Comparison of ENCODE assay signal across 8 cellular contexts in genomic region chr7:74454948-74455804, GRCh38. TPM values are rescaled to one million over a fixed set of nuclear protein-coding genes. Genes with fewer than 3 reads are reported as not detected.
DNase-seq lines count a peak whose midpoint lies in the region; ATAC-seq, FAIRE-seq and TF ChIP-seq lines count a peak whose summit lies in the region.

No MANE protein-coding gene starts in this region.

- H3K27ac Mint-ChIP-seq in stimulated activated memory B cell treated with anti-CD40 and anti-IgM and Interleukin-4, amounts not matched to agents 10 μg/mL and 1 μg/mL and 100 μg/mL, for 72 hours: peak overlapping the region; percentile 60

- H3K36me3 Mint-ChIP-seq in stimulated activated memory B cell treated with anti-CD40 and anti-IgM and Interleukin-4, amounts not matched to agents 10 μg/mL and 1 μg/mL and 100 μg/mL, for 72 hours: no peaks in the 10 kb centered on the region

- no peaks in the 10 kb centered on the region for H3K9me1 ChIP-seq in K562 (ENCODE audit: control insufficient read depth, insufficient read depth, low read length)

- intact Hi-C loops in K562 (cut with micrococcal nuclease): loop anchor here (10.0 kb wide), 2 partner anchors 110 to 200 kb away; partner anchors contain the start of gene GTF2I
- intact Hi-C loops in kidney (cut with DNase I): no loop called here

- no peak overlapping the region for H2AFZ ChIP-seq in K562 (ENCODE audit: low read depth, low read length)

- peak overlapping the region; percentile 94 for H3K4me3 ChIP-seq in K562
- peak overlapping the region; percentile 29 to 64 for H3K4me3 ChIP-seq in kidney (ENCODE audit: low read length in 2 of 2)

- in situ Hi-C loops in K562 (cut with MboI): no loop called here

- CTCF ChIA-PET in K562 (lab: Yijun Ruan, JAX; ENCODE audit: low intra/inter-chr PET ratio): no interaction called here

- H4K20me1 ChIP-seq in K562 (replicated peaks; ENCODE audit: control insufficient read depth, insufficient read depth, low read length): no peaks in the 10 kb centered on the region; the same call in 1 of the 2 replicates

- no peak for TF ChIP-seq POLR2A in K562 (conservative IDR thresholded peaks at IDR 0.05)

- FAIRE-seq in K562 (lab: Jason Lieb, UNC): no peak
- no peak for FAIRE-seq in kidney (lab: Jason Lieb, UNC)

- H3K9me3 Mint-ChIP-seq in stimulated activated memory B cell treated with anti-CD40 and anti-IgM and Interleukin-4, amounts not matched to agents 10 μg/mL and 1 μg/mL and 100 μg/mL, for 72 hours: no peaks in the 10 kb centered on the region

- TF ChIP-seq RAD21 in Ishikawa (IDR thresholded peaks at IDR 0.05; ENCODE audit: low read depth): no peak
- no peak for TF ChIP-seq RAD21 in K562 (CRISPR knock-in tag; conservative IDR thresholded peaks at IDR 0.05 in 1 of 2, IDR thresholded peaks at IDR 0.05 in 1 of 2)

- no peak overlapping the region for H3K27ac ChIP-seq in K562 (ENCODE audit: extremely low read depth, low read depth, low read length)
- peak overlapping the region; percentile 92 to 93 for H3K27ac ChIP-seq in kidney (ENCODE audit: low read depth in 2 of 2, low read length in 2 of 2)

- no peaks in the 10 kb centered on the region for H3K27me3 ChIP-seq in K562 (ENCODE audit: control insufficient read depth in 2 of 2, insufficient read depth in 2 of 2, low read length in 2 of 2)

- BruUV-seq in K562 (replicated peaks; lab: Mats Ljungman, UMichigan): no TSS peak

- peak overlapping the region; percentile 55 for H3K4me2 ChIP-seq in K562 (ENCODE audit: insufficient read depth, low read length)

- peaks cover 48% of the 10 kb centered on the region for H3K27me3 Mint-ChIP-seq in stimulated activated memory B cell treated with anti-CD40 and anti-IgM and Interleukin-4, amounts not matched to agents 10 μg/mL and 1 μg/mL and 100 μg/mL, for 72 hours

- H3K4me1 ChIP-seq in K562 (replicated peaks in 1 of 2; ENCODE audit: control insufficient read depth in 2 of 2, insufficient read depth in 2 of 2, low read length in 2 of 2): peaks cover 24 to 41% of the 10 kb centered on the region in 2 experiments
- peaks cover 0 to 9% of the 10 kb centered on the region in 2 donors for H3K4me1 ChIP-seq in kidney (ENCODE audit: control insufficient read depth in 1 of 2, insufficient read depth in 1 of 2, low read depth in 1 of 2, low read length in 2 of 2)

- ATAC-seq in K562 (no peak), GM18517 (IDR thresholded peaks at IDR 0.05; ENCODE audit: unreplicated experiment) (no peak)
- no peak for ATAC-seq in stimulated activated memory B cell treated with anti-CD40 and anti-IgM and Interleukin-4, amounts not matched to agents 10 μg/mL and 1 μg/mL and 100 μg/mL, for 72 hours

- peak overlapping the region; percentile 43 for H3K4me3 Mint-ChIP-seq in stimulated activated memory B cell treated with anti-CD40 and anti-IgM and Interleukin-4, amounts not matched to agents 10 μg/mL and 1 μg/mL and 100 μg/mL, for 72 hours

- peaks cover 7% of the 10 kb centered on the region for H3K4me1 Mint-ChIP-seq in stimulated activated memory B cell treated with anti-CD40 and anti-IgM and Interleukin-4, amounts not matched to agents 10 μg/mL and 1 μg/mL and 100 μg/mL, for 72 hours

- no peak for TF ChIP-seq EP300 in Ishikawa (IDR thresholded peaks at IDR 0.05; ENCODE audit: borderline replicate concordance)
- no peak for TF ChIP-seq EP300 in K562 (IDR thresholded peaks at IDR 0.05; ENCODE audit: low read length)

- peaks cover 45% of the 10 kb centered on the region for H3K79me2 ChIP-seq in K562 (ENCODE audit: control insufficient read depth, insufficient read depth, low read length)

- TF ChIP-seq CTCF in K562 (IDR thresholded peaks at IDR 0.05 in 2 of 3, conservative IDR thresholded peaks at IDR 0.05 in 1 of 3; ENCODE audit: insufficient read depth in 2 of 3, low read depth in 1 of 3, low read length in 3 of 3) (no peak), kidney (IDR thresholded peaks at IDR 0.05; ENCODE audit: borderline replicate concordance, extremely low read depth, insufficient read depth) (no peak)

- H3K36me3 ChIP-seq in K562 (ENCODE audit: control insufficient read depth, insufficient read depth, low read length) (peaks cover 3% of the 10 kb centered on the region; the same call in 2 of the 3 replicates), kidney (ENCODE audit: control insufficient read depth in 1 of 2, insufficient read depth in 2 of 2, low read length in 2 of 2) (no peaks in the 10 kb centered on the region)

- POLR2A ChIA-PET in K562 (lab: Yijun Ruan, JAX): no interaction called here

- 76% methylated on average over 23 of the region's 24 CpGs for WGBS in K562 (ENCODE audit: insufficient coverage, low coverage, missing lambda C conversion rate)

- DNase-seq in K562 (ENCODE audit: extremely low read depth in 1 of 4, low spot score in 3 of 4) (peak in 3 of 4 experiments; percentile 20 to 40 (median 30)), kidney (no peak), NCI-H128 (lab: John Stamatoyannopoulos, UW; ENCODE audit: unreplicated experiment) (no peak), NOMO-1 treated with DMSO at 0.1 percent for 48 hours (lab: John Stamatoyannopoulos, UW; ENCODE audit: unreplicated experiment) (no peak)
- DNase-seq in stimulated activated naive CD4-positive, alpha-beta T cell (lab: John Stamatoyannopoulos, UW): no peak

- H3K9ac ChIP-seq in K562 (ENCODE audit: insufficient read depth in 1 of 2, low read depth in 2 of 2, low read length in 2 of 2) (peak overlapping the region; percentile 32 to 94; a peak in 3 of 4 replicates), kidney (ENCODE audit: low read length in 2 of 2) (peak overlapping the region; percentile 46 to 85)

- H3K9me3 ChIP-seq in K562 (replicated peaks; ENCODE audit: control insufficient read depth, insufficient read depth, low read depth, low read length) (no peaks in the 10 kb centered on the region), kidney (ENCODE audit: control insufficient read depth in 1 of 2, low read length in 2 of 2) (no peaks in the 10 kb centered on the region)

TF ChIP-seq in Ishikawa, 13 proteins besides CTCF, POLR2A, EP300 and RAD21:
- no peak for TF ChIP-seq EGR1 (IDR thresholded peaks at IDR 0.05)
- TF ChIP-seq TAF1 (IDR thresholded peaks at IDR 0.05; ENCODE audit: low read depth): 0 out of 2 replicates have a peak, but pooled peaks have one; percentile 7
- TF ChIP-seq CREB1 (IDR thresholded peaks at IDR 0.05; ENCODE audit: low read depth): no peak
- no peak for TF ChIP-seq MAX (IDR thresholded peaks at IDR 0.05)

TF ChIP-seq in K562, 482 proteins besides CTCF, POLR2A, EP300 and RAD21:
- TF ChIP-seq RBFOX2 (IDR thresholded peaks at IDR 0.05; ENCODE audit: low read depth, low read length) (0 out of 2 replicates have a peak, but pooled peaks have one; percentile 42), NFIC (IDR thresholded peaks at IDR 0.05) (peak; percentile 45), FIP1L1 (IDR thresholded peaks at IDR 0.05; ENCODE audit: low read depth, low read length, poor library complexity, severe bottlenecking) (no peak)

RNA-seq across cellular contexts. Expression of gene GTF2IRD1, which starts 1.5 kb away (rescaled TPM):
- total RNA-seq in K562 (2011; cell fraction: chromatin; rRNA removed; ENCODE audit: low replicate concordance): 23.2 and 65.0 TPM in 2 replicates
- 30.5 and 35.3 TPM in 2 replicates for total RNA-seq in K562 (2011; cell fraction: nucleolus; rRNA removed)
- total RNA-seq in K562 (2011; cell fraction: nucleoplasm; rRNA removed): 22.2 and 23.5 TPM in 2 replicates
- total RNA-seq in K562 (2014; rRNA removed): 9.2 and 12.4 TPM in 2 replicates
- total RNA-seq in K562 (2014; rRNA removed; fragmentation: Illumina TruSeq; extraction: Trizol): 10.8 and 14.0 TPM in 2 replicates
- total RNA-seq in K562 (2015; rRNA removed; fragmentation: Illumina TruSeq; extraction: Trizol): 13.4 and 15.1 TPM in 2 replicates
- total RNA-seq in K562 (2021): 30.2 and 32.1 TPM in 2 replicates
- 12.8 and 17.6 TPM in 2 replicates for polyA plus RNA-seq in K562 (2011; rRNA removed)
- 9.3 and 13.0 TPM in 2 replicates for polyA plus RNA-seq in K562 (2011; cell fraction: cytosol; rRNA removed)
- 15.6 and 24.1 TPM in 2 replicates for polyA plus RNA-seq in K562 (2011; cell fraction: nucleus; rRNA removed)
- 19.1 and 31.6 TPM in 2 replicates for polyA plus RNA-seq in K562 (2012)
- polyA plus RNA-seq in K562 (2014; fragmentation: Illumina TruSeq; extraction: Trizol): 23.8 and 24.5 TPM in 2 replicates
- 1 to 10 TPM; 9.1 to 10.0 TPM for polyA plus RNA-seq in K562 (2014; fragmentation: Nextera tagmentation; extraction: Ambion mirVana)
- 17.0 and 20.8 TPM in 2 replicates for polyA plus RNA-seq in K562 (2014; rRNA removed)
- 9.2 and 9.7 TPM in 2 replicates for polyA minus RNA-seq in K562 (2011; rRNA and poly(A)+ RNA removed)
- polyA minus RNA-seq in K562 (2011; cell fraction: cytosol; rRNA and poly(A)+ RNA removed): 21.2 and 21.5 TPM in 2 replicates
- 11.3 and 12.9 TPM in 2 replicates for polyA minus RNA-seq in K562 (2011; cell fraction: nucleus; rRNA and poly(A)+ RNA removed)
- 35.8 TPM for total RNA-seq in kidney
- polyA plus RNA-seq in kidney (ENCODE audit: insufficient read depth, low read depth, low replicate concordance): 28.2 TPM

Comparison
In these comparisons a context has a peak if more than half of its experiments do, and no peak if none do; other contexts are left out.
1. DNase-seq: peak in K562 (3 of 4); none in kidney (single experiment), stimulated activated naive CD4-positive, alpha-beta T cell (0 of 6), NCI-H128 (single experiment) and NOMO-1 treated with DMSO at 0.1 percent for 48 hours (single experiment).